17 cellular contexts compared by ENCODE assay signal in genomic region chrX:101668143-101668542, GRCh38. TPM values are rescaled to one million over a fixed set of nuclear protein-coding genes. Genes with fewer than 3 reads are reported as not detected.
A peak's percentile ranks its signal among the peaks of the same experiment; 100 is the strongest.
DNase-seq lines count a peak whose midpoint lies in the region; ATAC-seq lines count a peak whose summit lies in the region.
"Had no signal": no experiment of that assay in that cellular context is flagged by ENCODE, and none has a peak within 500 bp of the region (broad histone marks: within the 10 kb centered on the region; RNA-seq: fewer than 3 reads in every experiment).

No MANE protein-coding gene starts in this region.

- ATAC-seq in GM19467 (IDR thresholded peaks at IDR 0.05; ENCODE audit: unreplicated experiment) = no peak
- ATAC-seq: HepG2, K562 had no signal

- DNase-seq in DMS79 (lab: John Stamatoyannopoulos, UW) = peak; percentile 45
- peak; percentile 24 to 25 for DNase-seq in NCI-H187 (lab: John Stamatoyannopoulos, UW)
- DNase-seq in astrocyte of the hippocampus (ENCODE audit: low read depth, low spot score) = peak; percentile 15
- DNase-seq in renal cortical epithelial cell (ENCODE audit: low read depth) = peak; percentile 19
- DNase-seq in activated CD4-positive, CD25-positive, alpha-beta regulatory T cell (lab: John Stamatoyannopoulos, UW) = no peak
- no peak for DNase-seq in Kasumi-1 (lab: John Stamatoyannopoulos, UW)
- DNase-seq: NCI-H1092 treated with DMSO at 0.1 percent for 48 hours, NCI-H1436 treated with DMSO at 0.1 percent for 48 hours, NCI-H2029 treated with DMSO at 0.1 percent for 48 hours, NCI-H2171 treated with DMSO at 0.1 percent for 48 hours, NCI-H524 treated with DMSO at 0.1 percent for 48 hours, NCI-H82, Right ventricle myocardium superior had no signal

RNA-seq across cellular contexts. Expression of gene ARMCX2, which starts 8.5 kb away (rescaled TPM):
- total RNA-seq in renal cortical epithelial cell = 32.5 and 69.4 TPM in 2 replicates
- total RNA-seq: HepG2, HT-29 had no signal

RNA-seq across cellular contexts. Expression of gene ARMCX3, which starts 45.2 kb away (rescaled TPM):
- 66.5 and 93.5 TPM in 2 replicates for total RNA-seq in renal cortical epithelial cell

RNA-seq across cellular contexts. Expression of gene ARMCX6, which starts 50.3 kb away (rescaled TPM):
- total RNA-seq in renal cortical epithelial cell = 23.9 and 28.7 TPM in 2 replicates

Comparison
In these comparisons a context has a peak if more than half of its experiments do, and no peak if none do; other contexts are left out.
1. DNase-seq: peak in DMS79 (single experiment), NCI-H187 (2 of 2), astrocyte of the hippocampus (single experiment) and renal cortical epithelial cell (single experiment); none in activated CD4-positive, CD25-positive, alpha-beta regulatory T cell (0 of 4) and Kasumi-1 (0 of 2).